22 cellular contexts compared by ENCODE assay signal in genomic region chr6:166861304-166861703, GRCh38.
DNase-seq lines count a peak whose midpoint lies in the region; ATAC-seq and TF ChIP-seq lines count a peak whose summit lies in the region.
"Had no signal": no experiment of that assay in that cellular context is flagged by ENCODE, and none has a peak within 500 bp of the region (broad histone marks: within the 10 kb centered on the region; RNA-seq: fewer than 3 reads in every experiment).

No MANE protein-coding gene starts in this region.

- no peak overlapping the region for H3K27ac ChIP-seq in left ventricle myocardium inferior (replicated peaks)
- H3K27ac ChIP-seq: KMS-11, PC-9 had no signal

- H3K27ac Mint-ChIP-seq in brain (no peak overlapping the region), mesothelial cell of epicardium (no peak overlapping the region), type B pancreatic cell (no peak overlapping the region)
- H3K27ac Mint-ChIP-seq: activated CD8-positive, alpha-beta T cell treated with anti-CD3 and anti-CD28 coated beads, Interleukin-2, amount 10 ng/mL, durations not matched to agents 7 days and 5 days; activated naive CD4-positive, alpha-beta T cell treated with anti-CD3 and anti-CD28 coated beads, Interleukin-2, amount 50 U/mL, for 24 hours; activated T-cell treated with anti-CD3 and anti-CD28 coated beads, Interleukin-2, amount 50 U/mL, for 24 hours had no signal

- H3K36me3 Mint-ChIP-seq in brain (peaks cover 13% of the 10 kb centered on the region), mesothelial cell of epicardium (no peaks in the 10 kb centered on the region), type B pancreatic cell (no peaks in the 10 kb centered on the region)
- H3K36me3 Mint-ChIP-seq: immature natural killer cell had no signal

- peaks cover 59% of the 10 kb centered on the region for H3K27me3 ChIP-seq in left ventricle myocardium inferior (ENCODE audit: low read depth)

- no peaks in the 10 kb centered on the region for H3K36me3 ChIP-seq in left ventricle myocardium inferior

- H3K4me3 ChIP-seq in left ventricle myocardium inferior = peak overlapping the region; percentile 74
- H3K4me3 ChIP-seq: PC-9 had no signal

- no peaks in the 10 kb centered on the region for H3K9me3 ChIP-seq in left ventricle myocardium inferior (replicated peaks)

- intact Hi-C loops in left ventricle myocardium inferior (cut with micrococcal nuclease) = no loop called here
- intact Hi-C loops in left ventricle myocardium superior (cut with micrococcal nuclease) = no loop called here
- intact Hi-C loops in Right ventricle myocardium inferior (cut with DNase I) = no loop called here

- peaks cover 61% of the 10 kb centered on the region for H3K4me1 Mint-ChIP-seq in brain
- peaks cover 4% of the 10 kb centered on the region for H3K4me1 Mint-ChIP-seq in mesothelial cell of epicardium
- H3K4me1 Mint-ChIP-seq in type B pancreatic cell (ENCODE audit: unreplicated experiment) = peaks cover 6% of the 10 kb centered on the region

- H3K4me1 ChIP-seq in left ventricle myocardium inferior = peaks cover 21% of the 10 kb centered on the region

- H3K9me3 Mint-ChIP-seq in brain (no peaks in the 10 kb centered on the region), mesothelial cell of epicardium (no peaks in the 10 kb centered on the region), type B pancreatic cell (no peaks in the 10 kb centered on the region)
- H3K9me3 Mint-ChIP-seq: activated naive CD4-positive, alpha-beta T cell treated with anti-CD3 and anti-CD28 coated beads, Interleukin-2, amount 50 U/mL, for 24 hours; activated T-cell treated with anti-CD3 and anti-CD28 coated beads, Interleukin-2, amount 50 U/mL, for 24 hours; effector memory CD8-positive, alpha-beta T cell; immature natural killer cell had no signal

- TF ChIP-seq CTCF in left ventricle myocardium inferior (IDR thresholded peaks at IDR 0.05; ENCODE audit: borderline replicate concordance) = no peak
- no peak for TF ChIP-seq CTCF in brain (conservative IDR thresholded peaks at IDR 0.05)
- TF ChIP-seq CTCF in mesothelial cell of epicardium (IDR thresholded peaks at IDR 0.05; ENCODE audit: unreplicated experiment) = no peak
- no peak for TF ChIP-seq CTCF in type B pancreatic cell (conservative IDR thresholded peaks at IDR 0.05)

- DNase-seq in left ventricle myocardium inferior = no peak
- DNase-seq in left ventricle myocardium superior = no peak
- no peak for DNase-seq in mesothelial cell of epicardium (ENCODE audit: low spot score in 2 of 2, unreplicated experiment in 2 of 2)
- DNase-seq in type B pancreatic cell (ENCODE audit: extremely low spot score, unreplicated experiment) = no peak
- DNase-seq in OCI-M2 (lab: John Stamatoyannopoulos, UW; ENCODE audit: unreplicated experiment) = no peak
- no peak for DNase-seq in Right ventricle myocardium inferior (ENCODE audit: missing footprints)
- no peak for DNase-seq in NCI-H1105 treated with DMSO at 0.1 percent for 48 hours (lab: John Stamatoyannopoulos, UW)
- DNase-seq: activated CD4-positive, CD25-positive, alpha-beta regulatory T cell; activated CD8-positive, alpha-beta T cell treated with anti-CD3 and anti-CD28 coated beads, Interleukin-2, amount 10 ng/mL, durations not matched to agents 7 days and 5 days; activated T-cell treated with anti-CD3 and anti-CD28 coated beads, Interleukin-2, amount 50 U/mL, for 24 hours; DMS153; effector memory CD8-positive, alpha-beta T cell; immature natural killer cell; MV-4-11; NCI-H187 treated with DMSO at 0.1 percent for 48 hours; NCI-H226; PC-9; stimulated activated CD4-positive, alpha-beta T cell treated with anti-CD3 and anti-CD28 coated beads, Interleukin-2, amount 100 ng/mL, for 24 hours; stimulated activated naive CD4-positive, alpha-beta T cell treated with Interleukin-2 at 50 U/mL for 16 hours had no signal

- H3K27me3 Mint-ChIP-seq in brain (peaks cover 8% of the 10 kb centered on the region), mesothelial cell of epicardium (ENCODE audit: low read depth) (peaks cover 44% of the 10 kb centered on the region), type B pancreatic cell (peaks cover 60% of the 10 kb centered on the region)
- H3K27me3 Mint-ChIP-seq: activated naive CD4-positive, alpha-beta T cell treated with anti-CD3 and anti-CD28 coated beads, Interleukin-2, amount 50 U/mL, for 24 hours had no signal

- ATAC-seq in left ventricle myocardium superior (no peak), Right ventricle myocardium inferior (no peak)
- ATAC-seq: effector memory CD8-positive, alpha-beta T cell had no signal

- H3K4me3 Mint-ChIP-seq in brain = peak overlapping the region; percentile 86 to 95 (median 94)
- peak overlapping the region; percentile 87 for H3K4me3 Mint-ChIP-seq in mesothelial cell of epicardium
- peak overlapping the region; percentile 92 for H3K4me3 Mint-ChIP-seq in type B pancreatic cell
